In the genomic region with DNA sequence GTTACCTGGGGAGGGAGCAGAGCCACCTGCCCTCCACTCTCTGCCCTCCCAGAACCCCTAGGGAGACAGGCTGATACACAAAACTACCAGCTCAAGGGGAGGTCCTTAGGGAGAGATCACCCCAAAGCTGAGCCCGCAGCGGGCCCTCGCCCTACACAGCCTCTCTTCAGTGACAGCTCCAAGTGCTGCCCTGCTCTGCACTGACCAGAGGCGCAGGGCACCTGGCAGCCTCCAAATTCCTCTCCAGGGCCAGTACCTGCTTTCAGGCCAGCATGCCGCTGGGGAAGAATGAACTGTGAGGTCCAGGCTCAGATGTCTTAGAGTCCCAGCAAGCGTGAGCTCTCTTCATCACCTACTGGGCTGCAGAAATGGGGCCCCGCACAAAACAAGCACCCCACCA, we compare ENCODE assay signal across 24 cellular contexts. TPM values are rescaled to one million over a fixed set of nuclear protein-coding genes. Genes with fewer than 3 reads are reported as not detected.
"Had no signal": no experiment of that assay in that cellular context is flagged by ENCODE, and none has a peak within 500 bp of the region (broad histone marks: within the 10 kb centered on the region; RNA-seq: fewer than 3 reads in every experiment).

No MANE protein-coding gene starts in this region.

- H3K27ac ChIP-seq: foreskin keratinocyte, gastroesophageal sphincter, heart left ventricle, hepatocyte, left lung, psoas muscle, sigmoid colon, thoracic aorta, tibial nerve, vagina had no signal

- H3K9me3 Mint-ChIP-seq: natural killer cell treated with Interleukin-12 subunit alpha and Interleukin-12 subunit beta and Interleukin-15 and Interleukin-18, amount 100 ng/mL, for 72 hours; neural crest cell had no signal

- H2AFZ ChIP-seq: hepatocyte had no signal

- H3K27ac Mint-ChIP-seq: mesothelial cell of epicardium; natural killer cell treated with Interleukin-12 subunit alpha and Interleukin-12 subunit beta and Interleukin-15 and Interleukin-18, amount 100 ng/mL, for 72 hours; stimulated activated naive B cell treated with anti-CD40 and anti-IgM and Interleukin-4, amounts not matched to agents 10 μg/mL and 1 μg/mL and 100 μg/mL, for 72 hours; stimulated activated naive CD8-positive, alpha-beta T cell treated with anti-CD3 and anti-CD28 coated beads, Interleukin-15, Interleukin-2, amounts not matched to agents 100 ng/mL and 50 ng/mL, for 24 hours had no signal

- H3K36me3 Mint-ChIP-seq: natural killer cell treated with Interleukin-12 subunit alpha and Interleukin-12 subunit beta and Interleukin-15 and Interleukin-18, amount 100 ng/mL, for 72 hours had no signal

- H3K4me1 Mint-ChIP-seq: neural crest cell had no signal

- H3K36me3 ChIP-seq: gastroesophageal sphincter, heart left ventricle, left lung, sigmoid colon, thoracic aorta, tibial nerve, vagina had no signal

- H3K4me2 ChIP-seq: hepatocyte had no signal

- ATAC-seq: foreskin keratinocyte; gastroesophageal sphincter; heart left ventricle; left cardiac atrium; left lung; mucosa of descending colon; psoas muscle; right cardiac atrium; stimulated activated naive B cell treated with anti-CD40 and anti-IgM and Interleukin-4, amounts not matched to agents 10 μg/mL and 1 μg/mL and 100 μg/mL, for 72 hours had no signal

- H3K79me2 ChIP-seq: hepatocyte had no signal

- DNase-seq: cortex of kidney; foreskin keratinocyte; heart left ventricle; left cardiac atrium; left lung; mesenchymal stem cell; mucosa of descending colon; naive B cell; posterior cingulate gyrus; psoas muscle; right cardiac atrium; sigmoid colon; stimulated activated CD4-positive, alpha-beta T cell treated with anti-CD3 and anti-CD28 coated beads, Interleukin-2, amount 100 ng/mL, for 24 hours; stimulated activated CD4-positive, alpha-beta T cell treated with anti-CD3 and anti-CD28 coated beads, Interleukin-4, amount 100 ng/mL, for 4 hours; stimulated activated naive B cell treated with anti-CD40 and anti-IgM and Interleukin-4, amounts not matched to agents 10 μg/mL and 1 μg/mL and 100 μg/mL, for 72 hours had no signal

- H3K27me3 ChIP-seq: gastroesophageal sphincter, heart left ventricle, hepatocyte, left lung, sigmoid colon, vagina had no signal

- H3K9me3 ChIP-seq: left lung, mucosa of descending colon, sigmoid colon, thoracic aorta, vagina had no signal

- H3K4me3 ChIP-seq: gastroesophageal sphincter, heart left ventricle, hepatocyte, left lung, mucosa of descending colon, psoas muscle, sigmoid colon, thoracic aorta, tibial nerve, vagina had no signal

- H3K4me3 Mint-ChIP-seq: mesothelial cell of epicardium; naive B cell; natural killer cell treated with Interleukin-12 subunit alpha and Interleukin-12 subunit beta and Interleukin-15 and Interleukin-18, amount 100 ng/mL, for 72 hours; neural crest cell; stimulated activated naive B cell treated with anti-CD40 and anti-IgM and Interleukin-4, amounts not matched to agents 10 μg/mL and 1 μg/mL and 100 μg/mL, for 72 hours; stimulated activated naive CD8-positive, alpha-beta T cell treated with anti-CD3 and anti-CD28 coated beads, Interleukin-15, Interleukin-2, amounts not matched to agents 100 ng/mL and 50 ng/mL, for 24 hours had no signal

- H3K4me1 ChIP-seq: foreskin keratinocyte, gastroesophageal sphincter, heart left ventricle, left lung, psoas muscle, sigmoid colon, tibial nerve, vagina had no signal

RNA-seq across cellular contexts. Expression of gene SH3BP4, which starts 11.3 kb away (rescaled TPM):
- total RNA-seq: natural killer cell treated with Interleukin-12 subunit alpha and Interleukin-12 subunit beta and Interleukin-15 and Interleukin-18, amount 100 ng/mL, for 72 hours had no signal
